12 cellular contexts compared by ENCODE assay signal in genomic region chr13:30002577-30002976, GRCh38.
DNase-seq lines count a peak whose midpoint lies in the region; ATAC-seq and TF ChIP-seq lines count a peak whose summit lies in the region.
"Had no signal": no experiment of that assay in that cellular context is flagged by ENCODE, and none has a peak within 500 bp of the region (broad histone marks: within the 10 kb centered on the region; RNA-seq: fewer than 3 reads in every experiment).

No MANE protein-coding gene starts in this region.

- peaks cover 33% of the 10 kb centered on the region for H3K4me1 Mint-ChIP-seq in activated T-helper 2 cell treated with anti-CD3 and anti-CD28 coated beads, Interferon-gamma antibody, Interleukin-2, Interleukin-4, amounts not matched to agents 10 μg/mL and 5 μg/mL and 100 μg/mL, durations not matched to agents 14 hours and 24 hours and 36 hours (ENCODE audit: low read depth)

- DNase-seq in AG04449 (ENCODE audit: low read depth, low spot score) (peak; percentile 28), ELR (ENCODE audit: low read depth) (peak; percentile 93), SW480 (ENCODE audit: low spot score) (peak; percentile 12), foreskin fibroblast (peak; percentile 72 to 77), KG1 (lab: John Stamatoyannopoulos, UW) (no peak)
- DNase-seq in activated T-helper 2 cell treated with anti-CD3 and anti-CD28 coated beads, Interferon-gamma antibody, Interleukin-2, Interleukin-4, amounts not matched to agents 10 μg/mL and 5 μg/mL and 100 μg/mL, durations not matched to agents 14 hours and 24 hours and 36 hours (ENCODE audit: low spot score) = no peak
- DNase-seq: activated CD8-positive, alpha-beta memory T cell treated with anti-CD3 and anti-CD28 coated beads, Interleukin-2, amount 50 U/mL, for 4 hours; amygdala; NCI-H2081; T1000 had no signal

- no peaks in the 10 kb centered on the region for H3K36me3 Mint-ChIP-seq in activated T-helper 2 cell treated with anti-CD3 and anti-CD28 coated beads, Interferon-gamma antibody, Interleukin-2, Interleukin-4, amounts not matched to agents 10 μg/mL and 5 μg/mL and 100 μg/mL, durations not matched to agents 14 hours and 24 hours and 36 hours (ENCODE audit: low read depth)

- no peaks in the 10 kb centered on the region for H3K27me3 Mint-ChIP-seq in activated T-helper 2 cell treated with anti-CD3 and anti-CD28 coated beads, Interferon-gamma antibody, Interleukin-2, Interleukin-4, amounts not matched to agents 10 μg/mL and 5 μg/mL and 100 μg/mL, durations not matched to agents 14 hours and 24 hours and 36 hours (ENCODE audit: low read depth)

- TF ChIP-seq CTCF in AG04449 (IDR thresholded peaks at IDR 0.05; ENCODE audit: insufficient read depth, low read length, missing control alignments) (no peak), foreskin fibroblast (IDR thresholded peaks at IDR 0.05; ENCODE audit: low read depth, low read length) (no peak)

- no peak overlapping the region for H3K4me3 Mint-ChIP-seq in activated T-helper 2 cell treated with anti-CD3 and anti-CD28 coated beads, Interferon-gamma antibody, Interleukin-2, Interleukin-4, amounts not matched to agents 10 μg/mL and 5 μg/mL and 100 μg/mL, durations not matched to agents 14 hours and 24 hours and 36 hours (ENCODE audit: low read depth)

- intact Hi-C loops in activated T-helper 2 cell treated with anti-CD3 and anti-CD28 coated beads, Interferon-gamma antibody, Interleukin-2, Interleukin-4, amounts not matched to agents 10 μg/mL and 5 μg/mL and 100 μg/mL, durations not matched to agents 14 hours and 24 hours and 36 hours (cut with micrococcal nuclease) = loop anchor here (5.0 kb wide), 1 partner anchor 45 kb away; no protein-coding TSS in a partner anchor

- ATAC-seq in GM21786 (IDR thresholded peaks at IDR 0.05; ENCODE audit: unreplicated experiment) = no peak
- ATAC-seq in GM18502 (IDR thresholded peaks at IDR 0.05; ENCODE audit: poor library complexity, unreplicated experiment) = no peak

- POLR2A ChIA-PET in AG04449 (lab: Yijun Ruan, JAX) = interaction anchor here (0.6 to 0.8 kb wide), 2 partner anchors 9 to 11 kb away, joined by 3 to 7 read pairs; no protein-coding TSS in a partner anchor

- no peaks in the 10 kb centered on the region for H3K9me3 Mint-ChIP-seq in activated T-helper 2 cell treated with anti-CD3 and anti-CD28 coated beads, Interferon-gamma antibody, Interleukin-2, Interleukin-4, amounts not matched to agents 10 μg/mL and 5 μg/mL and 100 μg/mL, durations not matched to agents 14 hours and 24 hours and 36 hours

- H3K27ac Mint-ChIP-seq in activated T-helper 2 cell treated with anti-CD3 and anti-CD28 coated beads, Interferon-gamma antibody, Interleukin-2, Interleukin-4, amounts not matched to agents 10 μg/mL and 5 μg/mL and 100 μg/mL, durations not matched to agents 14 hours and 24 hours and 36 hours = no peak overlapping the region

- CTCF ChIA-PET in AG04449 (lab: Yijun Ruan, JAX) = interaction anchor here (1.0 to 2.0 kb wide), 3 partner anchors 9 to 156 kb away, joined by 5 to 7 read pairs (median 5); no protein-coding TSS in a partner anchor

- H3K4me3 ChIP-seq in AG04449 (ENCODE audit: low read depth, low read length) (no peak overlapping the region), foreskin fibroblast (ENCODE audit: low read depth in 1 of 2, low read length in 2 of 2) (no peak overlapping the region)

Comparison
In these comparisons a context has a peak if more than half of its experiments do, and no peak if none do; other contexts are left out.
1. DNase-seq: peak in AG04449 (single experiment), ELR (single experiment), SW480 (single experiment) and foreskin fibroblast (2 of 2); none in KG1 (single experiment) and activated T-helper 2 cell treated with anti-CD3 and anti-CD28 coated beads, Interferon-gamma antibody, Interleukin-2, Interleukin-4, amounts not matched to agents 10 μg/mL and 5 μg/mL and 100 μg/mL, durations not matched to agents 14 hours and 24 hours and 36 hours (single experiment).